ENCODE assay signal across 11 cellular contexts in the genomic region with DNA sequence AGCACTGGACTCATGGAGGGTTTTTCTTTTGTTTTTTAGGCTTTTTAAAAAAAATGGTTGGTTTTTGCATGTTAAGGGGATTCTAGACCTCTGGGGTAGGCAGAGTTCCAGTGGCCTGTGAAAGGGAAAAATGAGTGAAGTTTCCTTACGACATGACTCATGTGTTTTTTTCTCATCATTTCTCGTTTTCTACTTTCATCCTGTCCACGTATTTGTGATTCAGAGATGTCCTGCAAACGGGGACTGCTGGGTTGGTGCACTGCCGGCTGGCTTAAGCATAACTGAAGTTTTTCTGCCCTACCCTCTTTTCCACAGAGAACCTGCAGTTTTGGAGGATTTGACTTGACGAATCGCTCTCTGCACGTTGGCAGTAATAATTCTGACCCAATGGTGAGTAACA.
A peak's percentile ranks its signal among the peaks of the same experiment; 100 is the strongest.
DNase-seq lines count a peak whose midpoint lies in the region; ATAC-seq and TF ChIP-seq lines count a peak whose summit lies in the region.
"Had no signal": no experiment of that assay in that cellular context is flagged by ENCODE, and none has a peak within 500 bp of the region (broad histone marks: within the 10 kb centered on the region; RNA-seq: fewer than 3 reads in every experiment).

No MANE protein-coding gene starts in this region.

- CTCF ChIA-PET in OCI-LY7 (lab: Charles Lee; ENCODE audit: unreplicated experiment) = no interaction called here

- H3K36me3 ChIP-seq in OCI-LY7 (ENCODE audit: insufficient read depth, low read length) = no peaks in the 10 kb centered on the region
- H3K36me3 ChIP-seq in sigmoid colon = peaks cover 4 to 29% (median 10%) of the 10 kb centered on the region in 4 donors

- 74 to 83% methylated on average over 8 of the region's 8 CpGs for WGBS in sigmoid colon, 2 donors

- no peak for TF ChIP-seq EP300 in sigmoid colon (IDR thresholded peaks at IDR 0.05)

- no peak for TF ChIP-seq POLR2A in sigmoid colon (IDR thresholded peaks at IDR 0.05)

- H3K36me3 Mint-ChIP-seq in effector memory CD8-positive, alpha-beta T cell (ENCODE audit: insufficient read depth) = no peaks in the 10 kb centered on the region

- H2AFZ ChIP-seq in OCI-LY7 (ENCODE audit: low read length) = peak overlapping the region; percentile 29; the same call in 1 of the 2 replicates

- peak overlapping the region; percentile 35 to 47 for H3K4me3 Mint-ChIP-seq in effector memory CD8-positive, alpha-beta T cell
- H3K4me3 Mint-ChIP-seq: activated CD4-positive, alpha-beta T cell treated with anti-CD3 and anti-CD28 coated beads, Interleukin-2, amount 10 ng/mL, durations not matched to agents 7 days and 5 days; nephron had no signal

- DNase-seq in Daoy (ENCODE audit: low read depth) (peak; percentile 81), OCI-LY7 (ENCODE audit: low spot score) (no peak), sigmoid colon (no peak), NCI-H774 (lab: John Stamatoyannopoulos, UW) (no peak)
- no peak for DNase-seq in effector memory CD8-positive, alpha-beta T cell
- DNase-seq: activated CD4-positive, alpha-beta T cell treated with anti-CD3 and anti-CD28 coated beads, Interleukin-2, amount 10 ng/mL, durations not matched to agents 7 days and 5 days; NCI-H524 treated with DMSO at 0.1 percent for 48 hours had no signal

- intact Hi-C loops in OCI-LY7 (cut with micrococcal nuclease; ENCODE audit: unreplicated experiment) = loop anchor here (5.0 kb wide), 1 partner anchor 1323 kb away; a partner anchor contains a TSS
- intact Hi-C loops in sigmoid colon (cut with DNase I) = no loop called here

- H4K20me1 ChIP-seq in OCI-LY7 (ENCODE audit: insufficient read depth, low read length) = no peaks in the 10 kb centered on the region

- H3K4me1 Mint-ChIP-seq in effector memory CD8-positive, alpha-beta T cell (ENCODE audit: low read depth in 2 of 2) = peaks cover 4 to 6% of the 10 kb centered on the region in 2 donors

- no peaks in the 10 kb centered on the region for H3K9me3 ChIP-seq in OCI-LY7 (ENCODE audit: low read length)
- no peaks in the 10 kb centered on the region for H3K9me3 ChIP-seq in sigmoid colon

- H3K27ac ChIP-seq in OCI-LY7 (ENCODE audit: low read depth, low read length, poor library complexity, severe bottlenecking) (no peak overlapping the region), sigmoid colon (peak overlapping the region; percentile 69 to 84 (median 76))

- no peak overlapping the region for H3K4me3 ChIP-seq in OCI-LY7 (ENCODE audit: low read depth, low read length, poor library complexity, severe bottlenecking)
- peak overlapping the region in 3 of 4 donors; percentile 10 to 31 (median 25) for H3K4me3 ChIP-seq in sigmoid colon

- peak overlapping the region in 1 of 2 donors; percentile 29 for H3K27ac Mint-ChIP-seq in effector memory CD8-positive, alpha-beta T cell
- H3K27ac Mint-ChIP-seq: activated CD4-positive, alpha-beta T cell treated with anti-CD3 and anti-CD28 coated beads, Interleukin-2, amount 10 ng/mL, durations not matched to agents 7 days and 5 days; nephron had no signal

- POLR2A ChIA-PET in OCI-LY7 (lab: Charles Lee) = interaction anchor here (2.3 kb wide), 1 partner anchor 10 kb away, joined by 4 read pairs; no protein-coding TSS in a partner anchor

- TF ChIP-seq CTCF in OCI-LY7 (conservative IDR thresholded peaks at IDR 0.05; ENCODE audit: low read length) = no peak
- no peak for TF ChIP-seq CTCF in sigmoid colon (IDR thresholded peaks at IDR 0.05)

- peaks cover 0 to 16% of the 10 kb centered on the region in 2 donors for H3K27me3 Mint-ChIP-seq in effector memory CD8-positive, alpha-beta T cell

- H3K9me2 ChIP-seq in OCI-LY7 (ENCODE audit: insufficient read depth, low read length) = no peaks in the 10 kb centered on the region

- H3K4me2 ChIP-seq in OCI-LY7 (ENCODE audit: low read length) = no peak overlapping the region

- no peaks in the 10 kb centered on the region for H3K27me3 ChIP-seq in sigmoid colon

- no peaks in the 10 kb centered on the region for H3K9me3 Mint-ChIP-seq in effector memory CD8-positive, alpha-beta T cell
- H3K9me3 Mint-ChIP-seq: activated CD4-positive, alpha-beta T cell treated with anti-CD3 and anti-CD28 coated beads, Interleukin-2, amount 10 ng/mL, durations not matched to agents 7 days and 5 days; nephron had no signal

- ATAC-seq in effector memory CD8-positive, alpha-beta T cell (replicated peaks) = no peak
- ATAC-seq in HG03342 (IDR thresholded peaks at IDR 0.05; ENCODE audit: unreplicated experiment) (no peak), HG02759 (IDR thresholded peaks at IDR 0.05; ENCODE audit: unreplicated experiment) (no peak), HG03095 (IDR thresholded peaks at IDR 0.05; ENCODE audit: unreplicated experiment) (no peak)

- no TSS peak for BruUV-seq in OCI-LY7 (replicated peaks; lab: Mats Ljungman, UMichigan)

- H3K4me1 ChIP-seq in OCI-LY7 (ENCODE audit: insufficient read depth, low read length, poor library complexity, severe bottlenecking) = peaks cover 21% of the 10 kb centered on the region
- peaks cover 0 to 47% (median 39%) of the 10 kb centered on the region in 4 donors for H3K4me1 ChIP-seq in sigmoid colon

- no peaks in the 10 kb centered on the region for H3K79me2 ChIP-seq in OCI-LY7 (ENCODE audit: insufficient read depth, low read depth, low read length)
